1 cellular context compared by ENCODE assay signal in genomic region chr1:227542153-227543120, GRCh38.
TF ChIP-seq lines count a peak whose summit lies in the region.

No MANE protein-coding gene starts in this region.

TF ChIP-seq in GM12878, 131 proteins besides CTCF, POLR2A, EP300 and RAD21 (continued from another document):
- TF ChIP-seq BCL3 (IDR thresholded peaks at IDR 0.05; ENCODE audit: borderline replicate concordance, insufficient read depth, low read depth, low read length, poor library complexity, severe bottlenecking) (no peak), E2F4 (IDR thresholded peaks at IDR 0.05; ENCODE audit: low read depth, low read length) (no peak), MXI1 (IDR thresholded peaks at IDR 0.05; ENCODE audit: low read depth, low read length) (no peak), ZNF274 (IDR thresholded peaks at IDR 0.05; ENCODE audit: insufficient read depth, insufficient read length) (no peak), TCF3 (IDR thresholded peaks at IDR 0.05; ENCODE audit: borderline replicate concordance, insufficient read depth, low read depth, low read length) (peak; percentile 89), BRCA1 (IDR thresholded peaks at IDR 0.05; ENCODE audit: low read depth, low read length) (no peak), ZNF687 (IDR thresholded peaks at IDR 0.05) (peak; percentile 81), HSF1 (IDR thresholded peaks at IDR 0.05; ENCODE audit: low read depth, low read length) (no peak), SMAD5 (IDR thresholded peaks at IDR 0.05; ENCODE audit: low read depth) (no peak), ZZZ3 (IDR thresholded peaks at IDR 0.05; ENCODE audit: control insufficient read depth, insufficient read length, low read depth) (no peak), IKZF1 (conservative IDR thresholded peaks at IDR 0.05) (peak; percentile 76), MTA3 (IDR thresholded peaks at IDR 0.05; ENCODE audit: borderline replicate concordance, low read length) (no peak), SP1 (IDR thresholded peaks at IDR 0.05; ENCODE audit: low read depth, low read length) (no peak), NKRF (conservative IDR thresholded peaks at IDR 0.05) (0 out of 2 replicates have a peak, but pooled peaks have one; percentile 69), NFXL1 (IDR thresholded peaks at IDR 0.05; ENCODE audit: borderline replicate concordance) (no peak), MTA2 (IDR thresholded peaks at IDR 0.05; ENCODE audit: low read depth) (no peak), ZBTB40 (IDR thresholded peaks at IDR 0.05; ENCODE audit: borderline replicate concordance) (no peak), ATF7 (IDR thresholded peaks at IDR 0.05; ENCODE audit: low read depth) (no peak), PAX8 (IDR thresholded peaks at IDR 0.05) (no peak), NR2C1 (IDR thresholded peaks at IDR 0.05) (no peak), RELB (IDR thresholded peaks at IDR 0.05; ENCODE audit: low read depth) (no peak), TARDBP (IDR thresholded peaks at IDR 0.05; ENCODE audit: borderline replicate concordance) (no peak), MAX (IDR thresholded peaks at IDR 0.05; ENCODE audit: low read depth, low read length) (peak; percentile 53; the same call in 1 of the 2 replicates), FOS (IDR thresholded peaks at IDR 0.05; ENCODE audit: borderline replicate concordance, extremely low read depth, insufficient read length) (no peak), YY1 (IDR thresholded peaks at IDR 0.05; ENCODE audit: low read depth, low read length) (0 out of 2 replicates have a peak, but pooled peaks have one; percentile 69), ZNF24 (IDR thresholded peaks at IDR 0.05) (0 out of 2 replicates have a peak, but pooled peaks have one; percentile 24), NR2F1 (conservative IDR thresholded peaks at IDR 0.05) (peak; percentile 81), ATF3 (IDR thresholded peaks at IDR 0.05; ENCODE audit: borderline replicate concordance, extremely low read depth, low read depth, low read length) (0 out of 2 replicates have a peak, but pooled peaks have one; percentile 12), SMAD1 (IDR thresholded peaks at IDR 0.05; ENCODE audit: low read depth, partially characterized antibody) (no peak), NRF1 (conservative IDR thresholded peaks at IDR 0.05; ENCODE audit: low read depth, low read length) (peak; percentile 48), BHLHE40 (IDR thresholded peaks at IDR 0.05; ENCODE audit: borderline replicate concordance in 1 of 2, low read depth in 2 of 2, low read length in 1 of 2) (peak; percentile 51 to 77; a peak in 3 of 4 replicates), EED (IDR thresholded peaks at IDR 0.05; ENCODE audit: low read depth) (no peak), MEF2B (IDR thresholded peaks at IDR 0.05; ENCODE audit: partially characterized antibody, poor library complexity, severe bottlenecking) (peak; percentile 9), HCFC1 (IDR thresholded peaks at IDR 0.05; ENCODE audit: low read length) (no peak), CREB1 (IDR thresholded peaks at IDR 0.05; ENCODE audit: low read depth) (no peak), KLF5 (IDR thresholded peaks at IDR 0.05; ENCODE audit: partially characterized antibody) (no peak), CREM (IDR thresholded peaks at IDR 0.05; ENCODE audit: low read depth) (no peak), E4F1 (IDR thresholded peaks at IDR 0.05; ENCODE audit: borderline replicate concordance, partially characterized antibody) (no peak)
